Comparison of ENCODE assay signal across 32 cellular contexts in the genomic region with DNA sequence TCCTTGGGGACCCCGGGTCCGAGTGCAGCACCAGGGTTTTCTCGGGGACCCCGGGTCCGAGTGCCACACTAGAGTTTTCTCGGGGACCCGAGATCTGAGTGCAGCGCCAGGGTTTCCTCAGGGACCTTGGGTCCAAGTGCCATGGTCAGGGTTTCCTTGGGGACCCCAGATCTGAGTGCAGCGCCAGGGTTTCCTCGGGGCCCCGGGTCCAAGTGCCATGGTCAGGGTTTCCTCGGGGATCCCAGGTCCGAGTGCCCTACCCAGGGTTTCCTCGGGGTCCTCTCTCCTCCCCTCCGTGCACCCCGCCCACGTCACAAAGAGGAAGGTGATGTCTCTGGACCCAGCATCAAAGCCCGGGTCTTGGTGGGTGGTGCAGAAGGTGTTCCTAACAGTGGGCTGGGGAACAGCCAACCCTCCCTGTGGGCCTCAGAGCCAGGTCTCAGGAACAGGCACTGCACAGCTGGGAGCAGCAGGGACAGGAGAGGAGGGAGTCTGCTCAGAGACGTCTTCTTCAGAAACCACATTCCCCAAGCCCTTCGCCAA.
"Had no signal": no experiment of that assay in that cellular context is flagged by ENCODE, and none has a peak within 500 bp of the region (broad histone marks: within the 10 kb centered on the region; RNA-seq: fewer than 3 reads in every experiment).

No MANE protein-coding gene starts in this region.

- H3K27me3 ChIP-seq: ascending aorta, cardiac muscle cell, hepatocyte had no signal

- H3K36me3 ChIP-seq: adrenal gland, ascending aorta, breast epithelium, cardiac muscle cell, esophagus squamous epithelium, gastroesophageal sphincter, heart right ventricle, WERI-Rb-1 had no signal

- H3K4me3 ChIP-seq: adrenal gland, ascending aorta, breast epithelium, cardiac muscle cell, esophagus squamous epithelium, gastroesophageal sphincter, heart right ventricle, hepatocyte had no signal

- H2AFZ ChIP-seq: hepatocyte had no signal

- DNase-seq: activated B cell treated with CpG ODN at 0.5 μM for 24 hours; activated CD4-positive, alpha-beta memory T cell treated with anti-CD3 and anti-CD28 coated beads for 36 hours; activated CD4-positive, alpha-beta T cell treated with anti-CD3 and anti-CD28 coated beads for 48 hours; activated CD4-positive, alpha-beta T cell treated with anti-CD3 and anti-CD28 coated beads, Interleukin-2, amount 50 U/mL, for 1 hour; activated CD8-positive, alpha-beta memory T cell treated with anti-CD3 and anti-CD28 coated beads, Interleukin-2, amount 10 ng/mL, durations not matched to agents 7 days and 5 days; activated CD8-positive, alpha-beta memory T cell treated with anti-CD3 and anti-CD28 coated beads, Interleukin-2, amount 50 U/mL, for 4 hours; activated CD8-positive, alpha-beta T cell treated with anti-CD3 and anti-CD28 coated beads, Interleukin-2, amount 10 ng/mL, durations not matched to agents 7 days and 5 days; activated effector memory CD4-positive, alpha-beta T cell treated with anti-CD3 and anti-CD28 coated beads, Interleukin-2, amount 50 U/mL, for 16 hours; activated naive CD4-positive, alpha-beta T cell treated with anti-CD3 and anti-CD28 coated beads for 36 hours; activated naive CD8-positive, alpha-beta T cell treated with anti-CD3 and anti-CD28 coated beads for 36 hours; activated naive CD8-positive, alpha-beta T cell treated with anti-CD3 and anti-CD28 coated beads, Interleukin-2, amount 50 U/mL, for 24 hours; activated T-cell treated with anti-CD3 and anti-CD28 coated beads, Interleukin-2, amount 50 U/mL, for 1 hour; activated T-cell treated with anti-CD3 and anti-CD28 coated beads, Interleukin-2, amount 50 U/mL, for 48 hours; adrenal gland; central memory CD4-positive, alpha-beta T cell; cerebellar nuclear complex; cortex of kidney; dermis blood vessel endothelial cell; effector CD4-positive, alpha-beta T cell; effector memory CD8-positive, alpha-beta T cell; esophagus squamous epithelium; foreskin melanocyte; heart right ventricle; T-helper 17 cell; T1000; WERI-Rb-1 had no signal

- H3K9me3 ChIP-seq: adrenal gland, ascending aorta, gastroesophageal sphincter, heart right ventricle had no signal

- H3K27ac ChIP-seq: adrenal gland, ascending aorta, breast epithelium, cardiac muscle cell, esophagus squamous epithelium, gastroesophageal sphincter, heart right ventricle, hepatocyte, WERI-Rb-1 had no signal

- H3K4me1 ChIP-seq: adrenal gland, ascending aorta, breast epithelium, esophagus squamous epithelium, gastroesophageal sphincter had no signal

- ATAC-seq: activated CD4-positive, CD25-positive, alpha-beta regulatory T cell treated with anti-CD3 and anti-CD28 coated beads, Interleukin-2, amount 50 U/mL, for 24 hours; activated CD8-positive, alpha-beta memory T cell treated with anti-CD3 and anti-CD28 coated beads, Interleukin-2, amount 10 ng/mL, durations not matched to agents 7 days and 5 days; activated CD8-positive, alpha-beta T cell treated with anti-CD3 and anti-CD28 coated beads, Interleukin-2, amount 10 ng/mL, durations not matched to agents 7 days and 5 days; activated naive CD8-positive, alpha-beta T cell treated with anti-CD3 and anti-CD28 coated beads, Interleukin-2, amount 50 U/mL, for 24 hours; effector memory CD8-positive, alpha-beta T cell; gastroesophageal sphincter; heart right ventricle; T-helper 17 cell had no signal

- H3K4me2 ChIP-seq: hepatocyte had no signal
